17 cellular contexts compared by ENCODE assay signal in the genomic region with DNA sequence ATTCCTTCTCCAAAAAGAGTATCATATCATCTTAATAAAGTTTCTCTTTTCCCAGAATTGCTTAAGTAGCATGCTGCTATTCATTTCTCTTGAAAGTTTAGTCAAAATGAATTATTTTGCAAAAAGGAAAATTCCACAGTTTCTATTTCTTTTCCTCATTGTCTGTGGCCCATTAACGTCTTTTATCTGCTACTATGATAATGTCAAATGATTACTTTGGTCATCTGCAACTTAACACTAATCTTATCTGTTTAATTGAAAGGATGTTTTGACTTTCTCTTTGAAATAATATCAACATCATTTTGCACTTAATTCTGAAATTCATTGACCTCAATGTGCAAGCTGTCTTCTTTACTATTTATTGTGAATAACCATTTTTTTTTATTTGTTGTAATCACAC.
"Had no signal": no experiment of that assay in that cellular context is flagged by ENCODE, and none has a peak within 500 bp of the region (broad histone marks: within the 10 kb centered on the region; RNA-seq: fewer than 3 reads in every experiment).

No MANE protein-coding gene starts in this region.

- H3K9ac ChIP-seq: neural progenitor cell, parathyroid adenoma had no signal

- ATAC-seq: activated CD8-positive, alpha-beta memory T cell treated with anti-CD3 and anti-CD28 coated beads, Interleukin-2, amount 10 ng/mL, durations not matched to agents 7 days and 5 days; activated naive CD8-positive, alpha-beta T cell treated with anti-CD3 and anti-CD28 coated beads, Interleukin-2, amount 50 U/mL, for 24 hours; stimulated activated naive CD8-positive, alpha-beta T cell treated with anti-CD3 and anti-CD28 coated beads, Interleukin-15, amount 100 ng/mL, for 72 hours had no signal

- DNase-seq: activated CD4-positive, alpha-beta memory T cell treated with anti-CD3 and anti-CD28 coated beads for 36 hours; activated CD4-positive, alpha-beta T cell treated with anti-CD3 and anti-CD28 coated beads for 1 hour; activated CD8-positive, alpha-beta memory T cell treated with anti-CD3 and anti-CD28 coated beads, Interleukin-2, amount 10 ng/mL, durations not matched to agents 7 days and 5 days; activated naive CD4-positive, alpha-beta T cell treated with anti-CD3 and anti-CD28 coated beads for 36 hours; activated naive CD8-positive, alpha-beta T cell treated with anti-CD3 and anti-CD28 coated beads, Interleukin-2, amount 50 U/mL, for 24 hours; activated T-cell treated with anti-CD3 and anti-CD28 coated beads, Interleukin-2, amount 50 U/mL, for 1 hour; effector CD4-positive, alpha-beta T cell; stimulated activated naive CD8-positive, alpha-beta T cell treated with anti-CD3 and anti-CD28 coated beads, Interleukin-15, amount 100 ng/mL, for 72 hours; T-helper 9 cell had no signal

- H3K9me3 ChIP-seq: colonic mucosa, testis had no signal

- H3K27ac ChIP-seq: cardiac muscle cell, colonic mucosa, neural progenitor cell, parathyroid adenoma, skin epidermis, testis had no signal

- H3K27me3 ChIP-seq: cardiac muscle cell, colonic mucosa, neural progenitor cell, testis had no signal

- H3K4me3 ChIP-seq: cardiac muscle cell, colonic mucosa, lung, neural progenitor cell, skin epidermis, testis had no signal

- H3K36me3 ChIP-seq: cardiac muscle cell, colonic mucosa, neural progenitor cell had no signal

- H3K4me3 Mint-ChIP-seq: activated CD4-positive, alpha-beta memory T cell treated with anti-CD3 and anti-CD28 coated beads for 36 hours; activated CD8-positive, alpha-beta memory T cell treated with anti-CD3 and anti-CD28 coated beads, Interleukin-2, amount 10 ng/mL, durations not matched to agents 7 days and 5 days; activated naive CD4-positive, alpha-beta T cell treated with anti-CD3 and anti-CD28 coated beads for 36 hours; activated naive CD8-positive, alpha-beta T cell treated with anti-CD3 and anti-CD28 coated beads, Interleukin-2, amount 50 U/mL, for 24 hours; neural progenitor cell; stimulated activated naive CD8-positive, alpha-beta T cell treated with anti-CD3 and anti-CD28 coated beads, Interleukin-15, amount 100 ng/mL, for 72 hours had no signal

- H3K27me3 Mint-ChIP-seq: activated CD4-positive, alpha-beta memory T cell treated with anti-CD3 and anti-CD28 coated beads for 36 hours; activated CD8-positive, alpha-beta memory T cell treated with anti-CD3 and anti-CD28 coated beads, Interleukin-2, amount 10 ng/mL, durations not matched to agents 7 days and 5 days; activated naive CD8-positive, alpha-beta T cell treated with anti-CD3 and anti-CD28 coated beads, Interleukin-2, amount 50 U/mL, for 24 hours; stimulated activated naive CD8-positive, alpha-beta T cell treated with anti-CD3 and anti-CD28 coated beads, Interleukin-15, amount 100 ng/mL, for 72 hours had no signal

- H2AFZ ChIP-seq: neural progenitor cell, parathyroid adenoma had no signal

- H3K4me1 ChIP-seq: colonic mucosa, neural progenitor cell, parathyroid adenoma, testis had no signal

- H3K9me3 Mint-ChIP-seq: activated CD4-positive, alpha-beta memory T cell treated with anti-CD3 and anti-CD28 coated beads for 36 hours; activated naive CD8-positive, alpha-beta T cell treated with anti-CD3 and anti-CD28 coated beads, Interleukin-2, amount 50 U/mL, for 24 hours; activated T-helper 2 cell treated with anti-CD3 and anti-CD28 coated beads, Interferon-gamma antibody, Interleukin-2, Interleukin-4, amounts not matched to agents 10 μg/mL and 5 μg/mL and 100 μg/mL, durations not matched to agents 14 hours and 24 hours and 36 hours; stimulated activated naive CD8-positive, alpha-beta T cell treated with anti-CD3 and anti-CD28 coated beads, Interleukin-15, amount 100 ng/mL, for 72 hours had no signal

- H3K36me3 Mint-ChIP-seq: activated CD4-positive, alpha-beta memory T cell treated with anti-CD3 and anti-CD28 coated beads for 36 hours; activated CD8-positive, alpha-beta memory T cell treated with anti-CD3 and anti-CD28 coated beads, Interleukin-2, amount 10 ng/mL, durations not matched to agents 7 days and 5 days; neural progenitor cell had no signal

- H3K27ac Mint-ChIP-seq: activated CD4-positive, alpha-beta memory T cell treated with anti-CD3 and anti-CD28 coated beads for 36 hours; activated CD8-positive, alpha-beta memory T cell treated with anti-CD3 and anti-CD28 coated beads, Interleukin-2, amount 10 ng/mL, durations not matched to agents 7 days and 5 days; activated naive CD4-positive, alpha-beta T cell treated with anti-CD3 and anti-CD28 coated beads for 36 hours; activated naive CD8-positive, alpha-beta T cell treated with anti-CD3 and anti-CD28 coated beads, Interleukin-2, amount 50 U/mL, for 24 hours; activated T-helper 2 cell treated with anti-CD3 and anti-CD28 coated beads, Interferon-gamma antibody, Interleukin-2, Interleukin-4, amounts not matched to agents 10 μg/mL and 5 μg/mL and 100 μg/mL, durations not matched to agents 14 hours and 24 hours and 36 hours; neural progenitor cell; stimulated activated naive CD8-positive, alpha-beta T cell treated with anti-CD3 and anti-CD28 coated beads, Interleukin-15, amount 100 ng/mL, for 72 hours had no signal

- H3K4me2 ChIP-seq: neural progenitor cell had no signal

- H3K4me1 Mint-ChIP-seq: activated CD8-positive, alpha-beta memory T cell treated with anti-CD3 and anti-CD28 coated beads, Interleukin-2, amount 10 ng/mL, durations not matched to agents 7 days and 5 days; activated naive CD8-positive, alpha-beta T cell treated with anti-CD3 and anti-CD28 coated beads, Interleukin-2, amount 50 U/mL, for 24 hours; neural progenitor cell; stimulated activated naive CD8-positive, alpha-beta T cell treated with anti-CD3 and anti-CD28 coated beads, Interleukin-15, amount 100 ng/mL, for 72 hours had no signal
